ENCODE assay signal across 8 cellular contexts in genomic region chr1:53681647-53682368, GRCh38. TPM values are rescaled to one million over a fixed set of nuclear protein-coding genes. Genes with fewer than 3 reads are reported as not detected.
DNase-seq lines count a peak whose midpoint lies in the region; ATAC-seq and TF ChIP-seq lines count a peak whose summit lies in the region.

No MANE protein-coding gene starts in this region.

- H3K4me2 ChIP-seq in KMS-11 (peak overlapping the region; percentile 31; the same call in 1 of the 2 replicates), SU-DHL-6 (ENCODE audit: low read depth, low read length, poor library complexity, severe bottlenecking) (no peak overlapping the region)

- peak; percentile 54 to 70 for TF ChIP-seq RAD21 in liver (IDR thresholded peaks at IDR 0.05)

- H3K9me3 ChIP-seq in SU-DHL-6 (ENCODE audit: insufficient read depth, low read length) (no peaks in the 10 kb centered on the region), breast epithelium (no peaks in the 10 kb centered on the region), liver (ENCODE audit: control insufficient read depth in 4 of 4, low read length in 3 of 4) (no peaks in the 10 kb centered on the region)

- peak; percentile 95 for DNase-seq in DMS 273 treated with DMSO at 0.1 percent for 48 hours (lab: John Stamatoyannopoulos, UW)
- peak; percentile 28 to 54 for DNase-seq in breast epithelium (ENCODE audit: low spot score in 2 of 2)
- DNase-seq in stimulated activated naive CD8-positive, alpha-beta T cell treated with anti-CD3 and anti-CD28 coated beads, Interleukin-15, Interleukin-2, amounts not matched to agents 100 U/mL and 50 U/mL, for 24 hours: peak; percentile 39
- no peak for DNase-seq in T1000 (lab: John Stamatoyannopoulos, UW)

- WGBS in liver: 26% methylated on average over 13 of the region's 13 CpGs

- H3F3A ChIP-seq in SU-DHL-6 (ENCODE audit: insufficient read depth): no peaks in the 10 kb centered on the region

- TF ChIP-seq CTCF in KMS-11 (conservative IDR thresholded peaks at IDR 0.05; ENCODE audit: low read depth, low read length) (peak; percentile 70), SU-DHL-6 (IDR thresholded peaks at IDR 0.05; ENCODE audit: insufficient read depth, low read length, poor library complexity, severe bottlenecking) (peak; percentile 30), breast epithelium (IDR thresholded peaks at IDR 0.05) (peak in 2 of 3 donors; percentile 53 to 57), liver (IDR thresholded peaks at IDR 0.05; ENCODE audit: low read depth, low read length, missing input control) (peak; percentile 37)

- no peak overlapping the region for H2AFZ ChIP-seq in KMS-11 (ENCODE audit: low read depth)
- no peak overlapping the region for H2AFZ ChIP-seq in SU-DHL-6 (ENCODE audit: low read depth, low read length, severe bottlenecking)

- H4K20me1 ChIP-seq in KMS-11 (ENCODE audit: insufficient read depth) (no peaks in the 10 kb centered on the region), SU-DHL-6 (ENCODE audit: low read depth, low read length) (no peaks in the 10 kb centered on the region)

- H3K27me3 ChIP-seq in KMS-11 (ENCODE audit: insufficient read depth, low read depth) (no peaks in the 10 kb centered on the region), SU-DHL-6 (ENCODE audit: low read length) (no peaks in the 10 kb centered on the region), breast epithelium (peaks cover 0 to 6% of the 10 kb centered on the region in 2 donors), liver (ENCODE audit: control insufficient read depth in 4 of 4, insufficient read depth in 4 of 4, low read length in 3 of 4) (peaks cover 0 to 9% (median 0%) of the 10 kb centered on the region in 4 donors)

- peak; percentile 67 for ATAC-seq in stimulated activated naive CD8-positive, alpha-beta T cell treated with anti-CD3 and anti-CD28 coated beads, Interleukin-15, Interleukin-2, amounts not matched to agents 100 U/mL and 50 U/mL, for 24 hours
- no peak for ATAC-seq in GM21528 (IDR thresholded peaks at IDR 0.05; ENCODE audit: low FRiP score, unreplicated experiment)

- no peak overlapping the region; the same call in 1 of the 2 replicates for H3K27ac ChIP-seq in KMS-11
- H3K27ac ChIP-seq in SU-DHL-6 (ENCODE audit: low read depth, low read length): no peak overlapping the region
- H3K27ac ChIP-seq in breast epithelium: no peak overlapping the region
- H3K27ac ChIP-seq in liver (ENCODE audit: low read depth in 1 of 2, low read length in 2 of 2): no peak overlapping the region

- no peaks in the 10 kb centered on the region for H3K79me2 ChIP-seq in KMS-11 (ENCODE audit: insufficient read depth, low read depth)
- no peaks in the 10 kb centered on the region for H3K79me2 ChIP-seq in SU-DHL-6 (ENCODE audit: insufficient read depth, low read length)

- intact Hi-C loops in breast epithelium (cut with DNase I; ENCODE audit: low total_unique reads): loop anchor here (2.0 kb wide), 1 partner anchor 163 kb away; no protein-coding TSS in a partner anchor

- no peak for TF ChIP-seq POLR2A in breast epithelium (IDR thresholded peaks at IDR 0.05)

- H3K9me2 ChIP-seq in SU-DHL-6 (replicated peaks; ENCODE audit: insufficient read depth, low read length): no peaks in the 10 kb centered on the region

- H3K4me1 ChIP-seq in KMS-11 (ENCODE audit: low read depth, poor library complexity, severe bottlenecking): peaks cover 48% of the 10 kb centered on the region
- no peaks in the 10 kb centered on the region for H3K4me1 ChIP-seq in breast epithelium
- H3K4me1 ChIP-seq in liver (ENCODE audit: control insufficient read depth in 4 of 4, insufficient read depth in 4 of 4, low read length in 3 of 4): peaks cover 0 to 2% (median 1%) of the 10 kb centered on the region in 4 donors

- H3K9ac ChIP-seq in KMS-11 (no peak overlapping the region), SU-DHL-6 (ENCODE audit: low read length) (no peak overlapping the region), liver (ENCODE audit: low read depth in 1 of 2, low read length in 2 of 2) (no peak overlapping the region)

- H3K36me3 ChIP-seq in KMS-11 (ENCODE audit: insufficient read depth): no peaks in the 10 kb centered on the region
- no peaks in the 10 kb centered on the region for H3K36me3 ChIP-seq in SU-DHL-6 (ENCODE audit: low read length)
- no peaks in the 10 kb centered on the region for H3K36me3 ChIP-seq in breast epithelium
- H3K36me3 ChIP-seq in liver (ENCODE audit: control insufficient read depth in 4 of 4, insufficient read depth in 3 of 4, low read depth in 1 of 4, low read length in 3 of 4): no peaks in the 10 kb centered on the region

- H3K4me3 ChIP-seq in KMS-11 (IDR thresholded peaks at IDR 0.05; ENCODE audit: insufficient read depth, low read depth, low read length) (no peak overlapping the region), SU-DHL-6 (ENCODE audit: insufficient read depth, low read length, poor library complexity, severe bottlenecking) (no peak overlapping the region), breast epithelium (no peak overlapping the region), liver (ENCODE audit: low read depth in 1 of 3, low read length in 3 of 3) (no peak overlapping the region)

TF ChIP-seq in liver, 16 proteins besides CTCF, POLR2A, EP300 and RAD21:
- TF ChIP-seq JUND (IDR thresholded peaks at IDR 0.05) (no peak), TAF1 (conservative IDR thresholded peaks at IDR 0.05) (no peak), FOXA1 (IDR thresholded peaks at IDR 0.05) (no peak), REST (IDR thresholded peaks at IDR 0.05) (no peak), ZBTB33 (IDR thresholded peaks at IDR 0.05) (no peak), NR2F2 (IDR thresholded peaks at IDR 0.05) (no peak), SP1 (IDR thresholded peaks at IDR 0.05) (no peak), YY1 (IDR thresholded peaks at IDR 0.05) (no peak), HNF4G (IDR thresholded peaks at IDR 0.05) (no peak), GABPA (IDR thresholded peaks at IDR 0.05 in 1 of 2, conservative IDR thresholded peaks at IDR 0.05 in 1 of 2) (no peak), FOXA2 (IDR thresholded peaks at IDR 0.05) (no peak), MAX (IDR thresholded peaks at IDR 0.05) (no peak), ATF3 (IDR thresholded peaks at IDR 0.05) (no peak), HNF4A (conservative IDR thresholded peaks at IDR 0.05) (no peak), RXRA (IDR thresholded peaks at IDR 0.05) (no peak), EGR1 (IDR thresholded peaks at IDR 0.05; ENCODE audit: low read depth in 2 of 2) (no peak)

RNA-seq across cellular contexts. Expression of gene GLIS1, which starts 57.2 kb away (rescaled TPM):
- total RNA-seq in breast epithelium: 1 to 10 TPM in 1 of 3 donors, under 1 TPM in 2; 0.16 to 2.0 (median 0.59) TPM
- total RNA-seq in liver: under 1 TPM in 1 of 2 donors, not detected in 1; under 0.01 TPM
- under 1 TPM in 1 of 2 donors, not detected in 1; 0.05 TPM for polyA plus RNA-seq in liver
